ENCODE assay signal across 2 cellular contexts in genomic region chr15:64636101-64636500, GRCh38.
TF ChIP-seq lines count a peak whose summit lies in the region.

No MANE protein-coding gene starts in this region.

TF ChIP-seq in GM12878, 131 proteins besides CTCF, POLR2A, EP300 and RAD21:
- TF ChIP-seq NFYA (IDR thresholded peaks at IDR 0.05; ENCODE audit: borderline replicate concordance, low read depth, low read length) (no peak), EGR1 (IDR thresholded peaks at IDR 0.05; ENCODE audit: borderline replicate concordance in 1 of 2, low read depth in 2 of 2, low read length in 2 of 2) (no peak), SMAD5 (IDR thresholded peaks at IDR 0.05; ENCODE audit: low read depth) (no peak)

TF ChIP-seq in HepG2, 621 proteins besides CTCF, POLR2A, EP300 and RAD21:
- TF ChIP-seq ZNF12 (CRISPR knock-in tag; IDR thresholded peaks at IDR 0.05) = no peak
- no peak for TF ChIP-seq HMG20B (CRISPR knock-in tag; conservative IDR thresholded peaks at IDR 0.05)
- TF ChIP-seq ZNF354B (CRISPR knock-in tag; IDR thresholded peaks at IDR 0.05) = no peak
- no peak for TF ChIP-seq DRAP1 (CRISPR knock-in tag; IDR thresholded peaks at IDR 0.05)
- TF ChIP-seq RARA (CRISPR knock-in tag; IDR thresholded peaks at IDR 0.05) = no peak
- no peak for TF ChIP-seq DZIP1 (CRISPR knock-in tag; IDR thresholded peaks at IDR 0.05)
- TF ChIP-seq, protein P1, sequence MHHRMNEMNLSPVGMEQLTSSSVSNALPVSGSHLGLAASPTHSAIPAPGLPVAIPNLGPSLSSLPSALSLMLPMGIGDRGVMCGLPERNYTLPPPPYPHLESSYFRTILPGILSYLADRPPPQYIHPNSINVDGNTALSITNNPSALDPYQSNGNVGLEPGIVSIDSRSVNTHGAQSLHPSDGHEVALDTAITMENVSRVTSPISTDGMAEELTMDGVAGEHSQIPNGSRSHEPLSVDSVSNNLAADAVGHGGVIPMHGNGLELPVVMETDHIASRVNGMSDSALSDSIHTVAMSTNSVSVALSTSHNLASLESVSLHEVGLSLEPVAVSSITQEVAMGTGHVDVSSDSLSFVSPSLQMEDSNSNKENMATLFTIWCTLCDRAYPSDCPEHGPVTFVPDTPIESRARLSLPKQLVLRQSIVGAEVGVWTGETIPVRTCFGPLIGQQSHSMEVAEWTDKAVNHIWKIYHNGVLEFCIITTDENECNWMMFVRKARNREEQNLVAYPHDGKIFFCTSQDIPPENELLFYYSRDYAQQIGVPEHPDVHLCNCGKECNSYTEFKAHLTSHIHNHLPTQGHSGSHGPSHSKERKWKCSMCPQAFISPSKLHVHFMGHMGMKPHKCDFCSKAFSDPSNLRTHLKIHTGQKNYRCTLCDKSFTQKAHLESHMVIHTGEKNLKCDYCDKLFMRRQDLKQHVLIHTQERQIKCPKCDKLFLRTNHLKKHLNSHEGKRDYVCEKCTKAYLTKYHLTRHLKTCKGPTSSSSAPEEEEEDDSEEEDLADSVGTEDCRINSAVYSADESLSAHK (CRISPR knock-in tag; IDR thresholded peaks at IDR 0.05; ENCODE audit: borderline replicate concordance) = no peak
- TF ChIP-seq HMGXB4 (CRISPR knock-in tag; IDR thresholded peaks at IDR 0.05; ENCODE audit: borderline replicate concordance in 1 of 2, low read depth in 1 of 2) = no peak
- TF ChIP-seq TFAP4 (IDR thresholded peaks at IDR 0.05; ENCODE audit: borderline replicate concordance, low read depth) = no peak
- no peak for TF ChIP-seq ERF (CRISPR knock-in tag; IDR thresholded peaks at IDR 0.05)
- no peak for TF ChIP-seq SOX5 (CRISPR knock-in tag; IDR thresholded peaks at IDR 0.05; ENCODE audit: borderline replicate concordance)
- TF ChIP-seq AKAP8 (CRISPR knock-in tag; IDR thresholded peaks at IDR 0.05) = no peak
- no peak for TF ChIP-seq HOMEZ (CRISPR knock-in tag; IDR thresholded peaks at IDR 0.05; ENCODE audit: low read depth)
- no peak for TF ChIP-seq SRSF9 (IDR thresholded peaks at IDR 0.05; ENCODE audit: borderline replicate concordance, insufficient read depth, low read depth, low read length, poor library complexity, severe bottlenecking)
- TF ChIP-seq ZNF292 (CRISPR knock-in tag; IDR thresholded peaks at IDR 0.05; ENCODE audit: borderline replicate concordance, low read depth) = no peak
